9 cellular contexts compared by ENCODE assay signal in the genomic region with DNA sequence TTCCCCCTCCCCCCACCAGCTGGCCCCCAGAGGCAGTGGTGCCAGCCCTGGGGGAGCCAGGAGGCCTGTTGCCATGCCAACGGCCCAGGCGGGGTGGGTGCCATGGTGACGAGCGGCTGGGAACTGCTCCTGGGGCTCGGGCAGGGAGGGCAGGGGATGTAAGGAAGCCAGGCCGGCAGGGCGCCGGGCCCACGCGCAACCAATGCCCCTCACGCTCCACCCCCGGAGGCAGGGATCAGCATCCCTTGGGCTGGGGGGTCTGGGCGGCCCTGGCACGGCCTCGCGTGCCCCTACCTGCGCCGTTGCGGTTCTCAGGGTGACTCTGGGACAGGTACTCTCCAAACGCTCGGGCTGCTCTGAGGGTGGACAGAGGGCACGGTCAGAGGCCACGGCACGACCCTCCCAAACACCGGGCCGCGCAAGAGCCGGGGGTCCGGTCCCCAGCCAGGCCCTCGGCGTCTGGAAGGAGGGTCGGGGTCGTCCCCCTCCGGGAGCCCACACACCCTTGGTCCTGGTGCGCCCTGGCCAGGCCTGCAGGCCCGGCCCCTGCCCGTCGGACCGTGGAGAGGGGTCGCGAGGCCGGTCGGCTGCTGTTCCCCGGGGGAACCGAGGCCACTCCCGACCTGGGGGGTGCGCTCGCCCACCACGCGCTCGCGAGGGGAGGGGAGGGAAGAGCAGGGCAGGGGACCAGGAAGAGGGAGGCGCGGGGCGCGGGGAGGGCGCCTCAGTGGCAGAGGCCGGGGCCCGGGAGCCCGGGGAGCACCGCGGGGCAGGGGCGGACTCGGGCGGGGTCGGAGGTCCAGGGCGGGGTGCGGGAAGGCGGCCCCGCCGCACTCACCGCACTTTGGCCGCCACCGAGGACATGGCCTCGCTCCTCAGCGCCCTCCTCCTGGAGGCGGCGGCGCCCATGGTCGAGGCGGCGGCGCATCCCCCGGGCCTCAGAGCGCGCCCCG. TPM values are rescaled to one million over a fixed set of nuclear protein-coding genes. Genes with fewer than 3 reads are reported as not detected.
A peak's percentile ranks its signal among the peaks of the same experiment; 100 is the strongest.
DNase-seq lines count a peak whose midpoint lies in the region; ATAC-seq lines count a peak whose summit lies in the region.
"Had no signal": no experiment of that assay in that cellular context is flagged by ENCODE, and none has a peak within 500 bp of the region (broad histone marks: within the 10 kb centered on the region; RNA-seq: fewer than 3 reads in every experiment).

No MANE protein-coding gene starts in this region.

- H3K4me1 ChIP-seq in SJSA1 (replicated peaks), result peaks cover 45% of the 10 kb centered on the region

- H3K36me3 ChIP-seq in SJSA1, result peaks cover 40% of the 10 kb centered on the region

- peaks cover 6% of the 10 kb centered on the region; the same call in 1 of the 2 replicates for H3K9me3 ChIP-seq in SJSA1 (replicated peaks)

- H3K4me3 ChIP-seq in SJSA1, result peak overlapping the region; percentile 84

- no peaks in the 10 kb centered on the region for H3K27me3 ChIP-seq in SJSA1 (replicated peaks)

- H3K27ac ChIP-seq in SJSA1 (peak overlapping the region; percentile 47), epithelial cell of prostate (peak overlapping the region; percentile 23)

- DNase-seq in NCI-H146 (lab: John Stamatoyannopoulos, UW) (peak; percentile 27), NCI-H146 treated with DMSO at 0.1 percent for 48 hours (lab: John Stamatoyannopoulos, UW; ENCODE audit: unreplicated experiment) (no peak), SJSA1 (ENCODE audit: low read depth in 1 of 2, low spot score in 2 of 2) (no peak), epithelial cell of prostate (ENCODE audit: low read depth, low spot score) (no peak), myocyte (ENCODE audit: low read depth) (peak; percentile 28), T-helper 9 cell (no peak)
- DNase-seq: DND-41 had no signal

- peak; percentile 0 for ATAC-seq in HG02763 (IDR thresholded peaks at IDR 0.05; ENCODE audit: unreplicated experiment)
- no peak for ATAC-seq in HG03378 (IDR thresholded peaks at IDR 0.05; ENCODE audit: unreplicated experiment)

RNA-seq across cellular contexts. Expression of a gene that starts 0.7 kb away (rescaled TPM):
- 11.6 and 17.9 TPM in 2 replicates for total RNA-seq in SJSA1 (2014; rRNA removed; shearing (Covaris generic))
- total RNA-seq in myocyte, result 53.9 and 69.9 TPM in 2 replicates
- 50.2 TPM for polyA plus RNA-seq in myocyte (2012)

RNA-seq across cellular contexts. Expression of a gene that starts 17.3 kb away (rescaled TPM):
- total RNA-seq in SJSA1 (2014; rRNA removed; shearing (Covaris generic)), result not detected in 2 replicates
- total RNA-seq in myocyte, result 0.19 and 0.31 TPM in 2 replicates
- polyA plus RNA-seq in myocyte (2012), result 0.14 TPM

RNA-seq across cellular contexts. Expression of a gene that starts 35.3 kb away (rescaled TPM):
- total RNA-seq in SJSA1 (2014; rRNA removed; shearing (Covaris generic)), result not detected in 2 replicates
- 1.2 and 3.1 TPM in 2 replicates for total RNA-seq in myocyte
- polyA plus RNA-seq in myocyte (2012), result 1.6 TPM

RNA-seq across cellular contexts. Expression of a gene that starts 35.5 kb away (rescaled TPM):
- total RNA-seq in SJSA1 (2014; rRNA removed; shearing (Covaris generic)), result 1.8 and 4.0 TPM in 2 replicates
- 12.5 and 15.3 TPM in 2 replicates for total RNA-seq in myocyte
- 12.5 TPM for polyA plus RNA-seq in myocyte (2012)

Comparison
In these comparisons a context has a peak if more than half of its experiments do, and no peak if none do; other contexts are left out.
1. DNase-seq: peak in NCI-H146 (single experiment) and myocyte (single experiment); none in NCI-H146 treated with DMSO at 0.1 percent for 48 hours (single experiment), SJSA1 (0 of 2), epithelial cell of prostate (single experiment) and T-helper 9 cell (single experiment).